ENCODE assay signal across 8 cellular contexts in genomic region chr19:49486710-49487276, GRCh38. TPM values are rescaled to one million over a fixed set of nuclear protein-coding genes. Genes with fewer than 3 reads are reported as not detected.
DNase-seq lines count a peak whose midpoint lies in the region; ATAC-seq and TF ChIP-seq lines count a peak whose summit lies in the region.

No MANE protein-coding gene starts in this region.

- H3K9me3 ChIP-seq in adipocyte (ENCODE audit: control insufficient read depth, low read length) (no peaks in the 10 kb centered on the region), lower lobe of right lung (no peaks in the 10 kb centered on the region), tibial artery (no peaks in the 10 kb centered on the region)

- H3K4me3 Mint-ChIP-seq in activated CD8-positive, alpha-beta memory T cell treated with anti-CD3 and anti-CD28 coated beads, Interleukin-2, amount 10 ng/mL, durations not matched to agents 7 days and 5 days, result peak overlapping the region; percentile 98

- CTCF ChIA-PET in activated CD8-positive, alpha-beta memory T cell treated with anti-CD3 and anti-CD28 coated beads, Interleukin-2, amount 10 ng/mL, durations not matched to agents 7 days and 5 days (lab: Charles Lee), result interaction anchor here (1.4 to 3.2 kb wide), 4 partner anchors 11 to 60 kb away, joined by 3 to 19 read pairs (median 13); no protein-coding TSS in a partner anchor

- DNase-seq in activated CD8-positive, alpha-beta memory T cell treated with anti-CD3 and anti-CD28 coated beads, Interleukin-2, amount 10 ng/mL, durations not matched to agents 7 days and 5 days, result no peak
- DNase-seq in activated CD8-positive, alpha-beta memory T cell treated with anti-CD3 and anti-CD28 coated beads for 24 hours, result no peak
- DNase-seq in adipocyte (ENCODE audit: low read depth) (no peak), lower lobe of right lung (no peak), tibial artery (peak in 1 of 2 donors; percentile 75), cerebellar nuclear complex (lab: John Stamatoyannopoulos, UW) (no peak), NCI-H748 (lab: John Stamatoyannopoulos, UW; ENCODE audit: unreplicated experiment) (no peak)

- H3K27ac ChIP-seq in lower lobe of right lung (peak overlapping the region; percentile 94), tibial artery (peak overlapping the region; percentile 84 to 85)

- peak overlapping the region; percentile 70 for H3K9ac ChIP-seq in adipocyte (ENCODE audit: low read length)

- peak; percentile 15 for TF ChIP-seq CTCF in lower lobe of right lung (IDR thresholded peaks at IDR 0.05)
- TF ChIP-seq CTCF in tibial artery (IDR thresholded peaks at IDR 0.05), result no peak

- H3K9me3 Mint-ChIP-seq in activated CD8-positive, alpha-beta memory T cell treated with anti-CD3 and anti-CD28 coated beads, Interleukin-2, amount 10 ng/mL, durations not matched to agents 7 days and 5 days (ENCODE audit: low read depth), result no peaks in the 10 kb centered on the region

- H3K36me3 ChIP-seq in adipocyte (ENCODE audit: control insufficient read depth, insufficient read depth, low read length, severe bottlenecking) (peaks cover 27% of the 10 kb centered on the region), lower lobe of right lung (peaks cover 49% of the 10 kb centered on the region), tibial artery (peaks cover 24 to 38% (median 27%) of the 10 kb centered on the region in 3 donors)

- intact Hi-C loops in lower lobe of right lung (cut with DNase I), result no loop called here
- intact Hi-C loops in tibial artery (cut with DNase I; ENCODE audit: low total_unique reads), result no loop called here

- ATAC-seq in activated CD8-positive, alpha-beta memory T cell treated with anti-CD3 and anti-CD28 coated beads, Interleukin-2, amount 10 ng/mL, durations not matched to agents 7 days and 5 days, result no peak
- ATAC-seq in lower lobe of right lung (no peak), HG02759 (IDR thresholded peaks at IDR 0.05; ENCODE audit: unreplicated experiment) (no peak)

- H3K27me3 ChIP-seq in adipocyte (replicated peaks; ENCODE audit: control insufficient read depth, insufficient read depth, low read length) (no peaks in the 10 kb centered on the region), lower lobe of right lung (ENCODE audit: low read depth) (no peaks in the 10 kb centered on the region), tibial artery (no peaks in the 10 kb centered on the region)

- H3K36me3 Mint-ChIP-seq in activated CD8-positive, alpha-beta memory T cell treated with anti-CD3 and anti-CD28 coated beads, Interleukin-2, amount 10 ng/mL, durations not matched to agents 7 days and 5 days, result peaks cover 64% of the 10 kb centered on the region

- H3K27me3 Mint-ChIP-seq in activated CD8-positive, alpha-beta memory T cell treated with anti-CD3 and anti-CD28 coated beads, Interleukin-2, amount 10 ng/mL, durations not matched to agents 7 days and 5 days, result no peaks in the 10 kb centered on the region

- H3K4me3 ChIP-seq in adipocyte (ENCODE audit: low read length) (peak overlapping the region; percentile 58), lower lobe of right lung (peak overlapping the region; percentile 99), tibial artery (peak overlapping the region in 1 of 2 donors; percentile 30)

- peaks cover 19% of the 10 kb centered on the region for H3K4me1 ChIP-seq in adipocyte (ENCODE audit: control insufficient read depth, insufficient read depth, low read length)
- peaks cover 30% of the 10 kb centered on the region for H3K4me1 ChIP-seq in lower lobe of right lung
- peaks cover 0 to 29% (median 26%) of the 10 kb centered on the region in 4 donors for H3K4me1 ChIP-seq in tibial artery

- H3K4me1 Mint-ChIP-seq in activated CD8-positive, alpha-beta memory T cell treated with anti-CD3 and anti-CD28 coated beads, Interleukin-2, amount 10 ng/mL, durations not matched to agents 7 days and 5 days, result peaks cover 40% of the 10 kb centered on the region

- peak overlapping the region; percentile 94 for H3K27ac Mint-ChIP-seq in activated CD8-positive, alpha-beta memory T cell treated with anti-CD3 and anti-CD28 coated beads, Interleukin-2, amount 10 ng/mL, durations not matched to agents 7 days and 5 days

RNA-seq across cellular contexts. Expression of gene RPL13A, which starts 0.6 kb away (rescaled TPM):
- 1,000 to 10,000 TPM; 2,143 to 2,523 TPM for total RNA-seq in activated CD8-positive, alpha-beta memory T cell treated with anti-CD3 and anti-CD28 coated beads, Interleukin-2, amount 10 ng/mL, durations not matched to agents 7 days and 5 days
- 1,820 TPM for total RNA-seq in lower lobe of right lung

RNA-seq across cellular contexts. Expression of gene RPS11, which starts 9.4 kb away (rescaled TPM):
- 1,000 to 10,000 TPM; 1,876 to 2,018 TPM for total RNA-seq in activated CD8-positive, alpha-beta memory T cell treated with anti-CD3 and anti-CD28 coated beads, Interleukin-2, amount 10 ng/mL, durations not matched to agents 7 days and 5 days
- total RNA-seq in lower lobe of right lung, result 1,649 TPM

RNA-seq across cellular contexts. Expression of gene FLT3LG, which starts 12.8 kb away (rescaled TPM):
- 100 to 1,000 TPM; 112 to 151 TPM for total RNA-seq in activated CD8-positive, alpha-beta memory T cell treated with anti-CD3 and anti-CD28 coated beads, Interleukin-2, amount 10 ng/mL, durations not matched to agents 7 days and 5 days
- 12.8 TPM for total RNA-seq in lower lobe of right lung

RNA-seq across cellular contexts. Expression of gene FCGRT, which starts 25.7 kb away (rescaled TPM):
- 1 to 10 TPM; 2.1 to 7.9 TPM for total RNA-seq in activated CD8-positive, alpha-beta memory T cell treated with anti-CD3 and anti-CD28 coated beads, Interleukin-2, amount 10 ng/mL, durations not matched to agents 7 days and 5 days
- total RNA-seq in lower lobe of right lung, result 385 TPM

RNA-seq across cellular contexts. Expression of gene ALDH16A1, which starts 33.8 kb away (rescaled TPM):
- 10 to 100 TPM; 37.2 to 45.2 TPM for total RNA-seq in activated CD8-positive, alpha-beta memory T cell treated with anti-CD3 and anti-CD28 coated beads, Interleukin-2, amount 10 ng/mL, durations not matched to agents 7 days and 5 days
- total RNA-seq in lower lobe of right lung, result 33.7 TPM
